1 cellular context compared by ENCODE assay signal in the genomic region with DNA sequence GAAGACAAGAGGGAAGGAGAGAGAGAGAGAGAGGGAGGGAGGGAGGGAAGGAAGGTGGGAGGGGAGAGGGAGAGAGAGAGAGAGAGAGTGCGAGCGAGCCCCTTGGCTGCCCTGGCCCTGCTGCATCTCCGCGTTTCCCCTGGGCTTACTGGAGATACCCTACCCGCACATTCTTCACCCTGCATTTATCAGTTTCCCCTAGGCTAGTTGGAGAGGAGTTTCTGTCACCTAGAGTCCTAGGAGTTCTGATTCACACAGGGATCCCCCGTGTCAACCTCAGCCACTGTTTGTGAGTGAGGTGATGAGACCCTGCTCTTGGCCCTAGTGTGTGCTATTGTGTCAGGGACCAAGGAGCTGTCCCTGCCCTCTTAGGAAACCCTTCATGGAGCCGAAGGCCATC.
TF ChIP-seq lines count a peak whose summit lies in the region.

No MANE protein-coding gene starts in this region.

TF ChIP-seq in H1, 55 proteins besides CTCF, POLR2A, EP300 and RAD21:
- TF ChIP-seq GABPA (IDR thresholded peaks at IDR 0.05; ENCODE audit: borderline replicate concordance, insufficient read depth, low read length), result no peak
- TF ChIP-seq TBP (IDR thresholded peaks at IDR 0.05; ENCODE audit: low read depth, low read length), result no peak
- TF ChIP-seq YY1 (IDR thresholded peaks at IDR 0.05; ENCODE audit: low read depth, low read length), result no peak
- no peak for TF ChIP-seq SUZ12 (IDR thresholded peaks at IDR 0.05; ENCODE audit: low read length)
- no peak for TF ChIP-seq KDM1A (IDR thresholded peaks at IDR 0.05; ENCODE audit: borderline replicate concordance, low read length)
- TF ChIP-seq, protein P1, sequence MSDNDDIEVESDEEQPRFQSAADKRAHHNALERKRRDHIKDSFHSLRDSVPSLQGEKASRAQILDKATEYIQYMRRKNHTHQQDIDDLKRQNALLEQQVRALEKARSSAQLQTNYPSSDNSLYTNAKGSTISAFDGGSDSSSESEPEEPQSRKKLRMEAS (IDR thresholded peaks at IDR 0.05), result no peak
- no peak for TF ChIP-seq NANOG (IDR thresholded peaks at IDR 0.05; ENCODE audit: insufficient read depth, low read depth, low read length, poor library complexity, severe bottlenecking)
- no peak for TF ChIP-seq TEAD4 (IDR thresholded peaks at IDR 0.05; ENCODE audit: low read depth, low read length)
- no peak for TF ChIP-seq RFX5 (IDR thresholded peaks at IDR 0.05; ENCODE audit: borderline replicate concordance, low read depth, low read length)
- no peak for TF ChIP-seq RXRA (IDR thresholded peaks at IDR 0.05; ENCODE audit: insufficient read depth, low read depth, low read length)
- TF ChIP-seq CEBPB (IDR thresholded peaks at IDR 0.05; ENCODE audit: low read depth, low read length), result no peak
- no peak for TF ChIP-seq GTF2F1 (IDR thresholded peaks at IDR 0.05; ENCODE audit: borderline replicate concordance, low read depth, low read length)
- no peak for TF ChIP-seq FOSL1 (IDR thresholded peaks at IDR 0.05; ENCODE audit: insufficient read depth, low read depth, low read length)
- no peak for TF ChIP-seq POU5F1 (IDR thresholded peaks at IDR 0.05; ENCODE audit: low read depth, low read length)
- TF ChIP-seq, protein P2, sequence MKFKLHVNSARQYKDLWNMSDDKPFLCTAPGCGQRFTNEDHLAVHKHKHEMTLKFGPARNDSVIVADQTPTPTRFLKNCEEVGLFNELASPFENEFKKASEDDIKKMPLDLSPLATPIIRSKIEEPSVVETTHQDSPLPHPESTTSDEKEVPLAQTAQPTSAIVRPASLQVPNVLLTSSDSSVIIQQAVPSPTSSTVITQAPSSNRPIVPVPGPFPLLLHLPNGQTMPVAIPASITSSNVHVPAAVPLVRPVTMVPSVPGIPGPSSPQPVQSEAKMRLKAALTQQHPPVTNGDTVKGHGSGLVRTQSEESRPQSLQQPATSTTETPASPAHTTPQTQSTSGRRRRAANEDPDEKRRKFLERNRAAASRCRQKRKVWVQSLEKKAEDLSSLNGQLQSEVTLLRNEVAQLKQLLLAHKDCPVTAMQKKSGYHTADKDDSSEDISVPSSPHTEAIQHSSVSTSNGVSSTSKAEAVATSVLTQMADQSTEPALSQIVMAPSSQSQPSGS (IDR thresholded peaks at IDR 0.05; ENCODE audit: low read length), result no peak
